ENCODE assay signal across 15 cellular contexts in the genomic region with DNA sequence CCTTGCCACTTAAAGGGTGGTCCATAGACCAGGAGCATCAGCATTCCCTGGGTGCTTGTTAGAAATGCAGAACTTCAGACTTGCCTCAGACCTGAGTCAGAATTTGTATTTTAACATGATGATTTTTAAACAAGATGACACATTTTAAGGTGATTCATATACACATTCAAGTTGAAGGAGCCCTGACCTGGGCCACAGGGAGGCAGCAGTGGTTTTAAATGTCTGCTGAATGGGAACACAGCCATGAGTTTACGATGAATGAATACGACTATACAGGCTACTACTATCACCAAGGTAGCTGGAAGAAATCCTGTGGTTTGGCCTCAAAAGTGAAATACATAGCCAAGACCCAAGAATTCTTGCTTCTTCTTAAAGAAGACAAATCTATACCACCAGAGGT. TPM values are rescaled to one million over a fixed set of nuclear protein-coding genes. Genes with fewer than 3 reads are reported as not detected.
DNase-seq lines count a peak whose midpoint lies in the region; ATAC-seq, FAIRE-seq and TF ChIP-seq lines count a peak whose summit lies in the region.
"Had no signal": no experiment of that assay in that cellular context is flagged by ENCODE, and none has a peak within 500 bp of the region (broad histone marks: within the 10 kb centered on the region; RNA-seq: fewer than 3 reads in every experiment).

No MANE protein-coding gene starts in this region.

- intact Hi-C loops in activated CD4-positive, alpha-beta T cell treated with anti-CD3 and anti-CD28 coated beads for 36 hours (cut with DNase I, micrococcal nuclease): loop anchor here (5.0 to 10.0 kb wide), 3 partner anchors 143 to 1375 kb away; partner anchors contain the start of genes PHKA1 (in 2 of the 2) and PIN4 (in 1 of the 2)

- CTCF ChIA-PET in activated CD4-positive, alpha-beta T cell treated with anti-CD3 and anti-CD28 coated beads for 36 hours (lab: Charles Lee): interaction anchor here (0.7 kb wide), 1 partner anchor 51 kb away, joined by 4 read pairs; no protein-coding TSS in a partner anchor

- H3K27me3 ChIP-seq in foreskin keratinocyte: no peaks in the 10 kb centered on the region
- H3K27me3 ChIP-seq: gastrocnemius medialis, upper lobe of right lung had no signal

- no peaks in the 10 kb centered on the region for H3K27me3 Mint-ChIP-seq in activated CD4-positive, alpha-beta T cell treated with anti-CD3 and anti-CD28 coated beads for 36 hours
- no peaks in the 10 kb centered on the region for H3K27me3 Mint-ChIP-seq in activated T-helper 17 cell treated with anti-CD3 and anti-CD28 coated beads, Interleukin-2, amount 50 U/mL, for 72 hours

- FAIRE-seq in D721Med (lab: Jason Lieb, UNC): no peak

- peak; percentile 49 for DNase-seq in activated CD4-positive, alpha-beta T cell treated with anti-CD3 and anti-CD28 coated beads for 36 hours
- DNase-seq in activated CD4-positive, alpha-beta T cell treated with anti-CD3 and anti-CD28 coated beads, Interleukin-2, amount 50 U/mL, for 1 hour: no peak
- peak; percentile 34 for DNase-seq in HS-5 (ENCODE audit: low read depth)
- peak; percentile 18 to 47 for DNase-seq in foreskin keratinocyte
- DNase-seq in putamen (ENCODE audit: low spot score): no peak
- no peak for DNase-seq in D721Med (ENCODE audit: insufficient read length, low spot score)
- DNase-seq: gastrocnemius medialis, natural killer cell, NCI-H345, RPMI8226, upper lobe of right lung, WERI-Rb-1 had no signal

- H3K4me3 Mint-ChIP-seq in activated CD4-positive, alpha-beta T cell treated with anti-CD3 and anti-CD28 coated beads for 36 hours: no peak overlapping the region
- no peak overlapping the region for H3K4me3 Mint-ChIP-seq in activated T-helper 17 cell treated with anti-CD3 and anti-CD28 coated beads, Interleukin-2, amount 50 U/mL, for 72 hours
- H3K4me3 Mint-ChIP-seq: activated T-helper 1 cell treated with anti-CD3 and anti-CD28 coated beads, Interleukin-12 subunit alpha, Interleukin-12 subunit beta, Interleukin-2, Interleukin-4 antibody, amounts not matched to agents 30 ng/mL and 10 ng/mL and 1 ng/mL, durations not matched to agents 14 hours and 24 hours and 36 hours; natural killer cell had no signal

- peaks cover 9% of the 10 kb centered on the region for H3K4me1 Mint-ChIP-seq in activated CD4-positive, alpha-beta T cell treated with anti-CD3 and anti-CD28 coated beads for 36 hours
- H3K4me1 Mint-ChIP-seq in activated T-helper 17 cell treated with anti-CD3 and anti-CD28 coated beads, Interleukin-2, amount 50 U/mL, for 72 hours: no peaks in the 10 kb centered on the region

- H3K9me3 Mint-ChIP-seq in activated CD4-positive, alpha-beta T cell treated with anti-CD3 and anti-CD28 coated beads for 36 hours (ENCODE audit: low read depth): no peaks in the 10 kb centered on the region
- H3K9me3 Mint-ChIP-seq in activated T-helper 17 cell treated with anti-CD3 and anti-CD28 coated beads, Interleukin-2, amount 50 U/mL, for 72 hours: no peaks in the 10 kb centered on the region
- H3K9me3 Mint-ChIP-seq: activated T-helper 1 cell treated with anti-CD3 and anti-CD28 coated beads, Interleukin-12 subunit alpha, Interleukin-12 subunit beta, Interleukin-2, Interleukin-4 antibody, amounts not matched to agents 30 ng/mL and 10 ng/mL and 1 ng/mL, durations not matched to agents 14 hours and 24 hours and 36 hours; natural killer cell had no signal

- no peak overlapping the region for H3K27ac ChIP-seq in foreskin keratinocyte
- H3K27ac ChIP-seq: upper lobe of right lung, WERI-Rb-1 had no signal

- TF ChIP-seq CTCF in foreskin keratinocyte (conservative IDR thresholded peaks at IDR 0.05) (peak; percentile 60), D721Med (IDR thresholded peaks at IDR 0.05; ENCODE audit: insufficient read depth, missing control alignments) (no peak)

- no peak for ATAC-seq in activated CD4-positive, alpha-beta T cell treated with anti-CD3 and anti-CD28 coated beads for 36 hours
- ATAC-seq in activated T-helper 17 cell treated with anti-CD3 and anti-CD28 coated beads, Interleukin-2, amount 50 U/mL, for 72 hours (replicated peaks): peak; percentile 51
- ATAC-seq in foreskin keratinocyte (peak; percentile 71), HG03045 (IDR thresholded peaks at IDR 0.05; ENCODE audit: unreplicated experiment) (no peak)
- ATAC-seq: gastrocnemius medialis, natural killer cell, upper lobe of right lung had no signal

- H3K27ac Mint-ChIP-seq in activated CD4-positive, alpha-beta T cell treated with anti-CD3 and anti-CD28 coated beads for 36 hours: no peak overlapping the region
- H3K27ac Mint-ChIP-seq in activated T-helper 17 cell treated with anti-CD3 and anti-CD28 coated beads, Interleukin-2, amount 50 U/mL, for 72 hours: no peak overlapping the region
- H3K27ac Mint-ChIP-seq: activated T-helper 1 cell treated with anti-CD3 and anti-CD28 coated beads, Interleukin-12 subunit alpha, Interleukin-12 subunit beta, Interleukin-2, Interleukin-4 antibody, amounts not matched to agents 30 ng/mL and 10 ng/mL and 1 ng/mL, durations not matched to agents 14 hours and 24 hours and 36 hours; natural killer cell had no signal

- no peaks in the 10 kb centered on the region for H3K4me1 ChIP-seq in foreskin keratinocyte
- H3K4me1 ChIP-seq: gastrocnemius medialis, upper lobe of right lung had no signal

- peaks cover 17% of the 10 kb centered on the region for H3K36me3 Mint-ChIP-seq in activated CD4-positive, alpha-beta T cell treated with anti-CD3 and anti-CD28 coated beads for 36 hours (ENCODE audit: low read depth)
- H3K36me3 Mint-ChIP-seq in activated T-helper 17 cell treated with anti-CD3 and anti-CD28 coated beads, Interleukin-2, amount 50 U/mL, for 72 hours (ENCODE audit: low read depth): peaks cover 55% of the 10 kb centered on the region
- H3K36me3 Mint-ChIP-seq: natural killer cell had no signal

- POLR2A ChIA-PET in activated CD4-positive, alpha-beta T cell treated with anti-CD3 and anti-CD28 coated beads for 36 hours (lab: Charles Lee): interaction anchor here (0.6 kb wide), 1 partner anchor 448 kb away, joined by 3 read pairs; no protein-coding TSS in a partner anchor

RNA-seq across cellular contexts. Expression of gene HDAC8, which starts 2.9 kb away (rescaled TPM):
- total RNA-seq in activated CD4-positive, alpha-beta T cell treated with anti-CD3 and anti-CD28 coated beads for 36 hours: 10 to 100 TPM; 13.3 to 16.9 TPM
- total RNA-seq in activated T-helper 17 cell treated with anti-CD3 and anti-CD28 coated beads, Interleukin-2, amount 50 U/mL, for 72 hours: 10 to 100 TPM; 18.4 to 24.7 TPM
- total RNA-seq in foreskin keratinocyte: 21.0 and 23.1 TPM in 2 replicates
- 19.8 and 21.6 TPM in 2 replicates for polyA plus RNA-seq in foreskin keratinocyte

Comparison
In these comparisons a context has a peak if more than half of its experiments do, and no peak if none do; other contexts are left out.
1. DNase-seq: peak in activated CD4-positive, alpha-beta T cell treated with anti-CD3 and anti-CD28 coated beads for 36 hours (single experiment), HS-5 (single experiment) and foreskin keratinocyte (2 of 2); none in activated CD4-positive, alpha-beta T cell treated with anti-CD3 and anti-CD28 coated beads, Interleukin-2, amount 50 U/mL, for 1 hour (single experiment), putamen (single experiment) and D721Med (single experiment).
2. ATAC-seq: peak in activated T-helper 17 cell treated with anti-CD3 and anti-CD28 coated beads, Interleukin-2, amount 50 U/mL, for 72 hours (single experiment) and foreskin keratinocyte (single experiment); none in activated CD4-positive, alpha-beta T cell treated with anti-CD3 and anti-CD28 coated beads for 36 hours (single experiment) and HG03045 (single experiment).